21 cellular contexts compared by ENCODE assay signal in the genomic region with DNA sequence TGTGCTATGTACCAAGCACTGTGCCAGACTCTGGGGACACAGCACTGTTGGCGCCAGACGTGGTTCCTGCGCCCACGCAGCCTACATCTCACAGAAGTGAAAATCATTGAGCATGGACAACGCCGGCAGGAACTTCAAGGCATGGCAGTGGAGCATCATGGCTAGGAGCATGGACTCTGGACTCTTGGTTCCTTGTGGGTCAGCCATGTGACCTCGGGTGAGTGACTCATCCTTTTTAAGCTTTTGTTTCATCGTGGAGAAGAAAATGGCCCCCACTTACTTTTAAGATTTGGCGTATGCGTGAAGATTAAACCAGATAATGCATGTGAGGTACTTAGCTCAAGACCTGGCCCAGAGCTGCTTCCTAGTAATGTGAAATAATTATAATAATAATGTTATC.
"Had no signal": no experiment of that assay in that cellular context is flagged by ENCODE, and none has a peak within 500 bp of the region (broad histone marks: within the 10 kb centered on the region; RNA-seq: fewer than 3 reads in every experiment).

No MANE protein-coding gene starts in this region.

- DNase-seq: cortex of kidney; dorsolateral prefrontal cortex; effector CD4-positive, alpha-beta T cell; head of caudate nucleus; natural killer cell; nucleus accumbens; ovary; posterior cingulate gyrus; psoas muscle; right cardiac atrium; sigmoid colon; stimulated activated CD4-positive, alpha-beta T cell treated with anti-CD3 and anti-CD28 coated beads, Interleukin-2, amount 100 ng/mL, for 24 hours; stimulated activated CD4-positive, alpha-beta T cell treated with anti-CD3 and anti-CD28 coated beads, Interleukin-4, amount 100 ng/mL, for 24 hours; stimulated activated naive CD8-positive, alpha-beta T cell treated with anti-CD3 and anti-CD28 coated beads, Interleukin-15, Interleukin-2, amounts not matched to agents 100 U/mL and 50 U/mL, for 24 hours; substantia nigra; testis; tibial artery; upper lobe of left lung; uterus had no signal

- FAIRE-seq: frontal cortex, keratinocyte had no signal
